23 cellular contexts compared by ENCODE assay signal in genomic region chr3:37890522-37890921, GRCh38.
"Had no signal": no experiment of that assay in that cellular context is flagged by ENCODE, and none has a peak within 500 bp of the region (broad histone marks: within the 10 kb centered on the region; RNA-seq: fewer than 3 reads in every experiment).

No MANE protein-coding gene starts in this region.

- H3K27me3 ChIP-seq: brain microvascular endothelial cell, esophagus squamous epithelium, ovary, right atrium auricular region, spleen, testis, transverse colon had no signal

- H3K27ac ChIP-seq: brain microvascular endothelial cell, epithelial cell of prostate, ovary, right atrium auricular region, WERI-Rb-1 had no signal

- DNase-seq: activated CD4-positive, alpha-beta memory T cell treated with anti-CD3 and anti-CD28 coated beads, Interleukin-2, amount 10 ng/mL, durations not matched to agents 7 days and 5 days; activated CD4-positive, alpha-beta T cell treated with anti-CD3 and anti-CD28 coated beads, Interleukin-2, amount 10 ng/mL, durations not matched to agents 7 days and 5 days; activated CD4-positive, CD25-positive, alpha-beta regulatory T cell treated with anti-CD3 and anti-CD28 coated beads, Interleukin-2, amount 50 U/mL, for 72 hours; activated gamma-delta T cell treated with Interleukin-2 at 50 U/mL for 16 hours; activated naive CD4-positive, alpha-beta T cell treated with anti-CD3 and anti-CD28 coated beads, Interleukin-2, amount 50 U/mL, for 16 hours; activated T-cell treated with anti-CD3 and anti-CD28 coated beads, Interleukin-2, amount 50 U/mL, for 4 hours; amniotic stem cell; brain microvascular endothelial cell; effector CD4-positive, alpha-beta T cell; esophagus squamous epithelium; foreskin melanocyte; left ventricle myocardium superior; ovary; spleen; stimulated activated CD4-positive, alpha-beta T cell treated with anti-CD3 and anti-CD28 coated beads, Interleukin-2, amount 100 ng/mL, for 48 hours; stimulated activated naive CD4-positive, alpha-beta T cell treated with Interleukin-2 at 50 U/mL for 16 hours; T-helper 9 cell; testis; WERI-Rb-1 had no signal

- H3K36me3 ChIP-seq: brain microvascular endothelial cell, esophagus squamous epithelium, ovary, right atrium auricular region, spleen, transverse colon, WERI-Rb-1 had no signal

- H3K9me3 ChIP-seq: esophagus squamous epithelium, mucosa of descending colon, ovary, right atrium auricular region, spleen, testis, transverse colon had no signal

- H3K4me3 ChIP-seq: esophagus squamous epithelium, mucosa of descending colon, ovary, right atrium auricular region, spleen, testis, transverse colon had no signal
